27 cellular contexts compared by ENCODE assay signal in genomic region chr2:148207111-148207510, GRCh38.
"Had no signal": no experiment of that assay in that cellular context is flagged by ENCODE, and none has a peak within 500 bp of the region (broad histone marks: within the 10 kb centered on the region; RNA-seq: fewer than 3 reads in every experiment).

No MANE protein-coding gene starts in this region.

- H3K9me3 Mint-ChIP-seq: activated CD4-positive, alpha-beta memory T cell treated with anti-CD3 and anti-CD28 coated beads for 36 hours; activated CD4-positive, alpha-beta T cell treated with anti-CD3 and anti-CD28 coated beads, Interleukin-2, amount 10 ng/mL, durations not matched to agents 24 days and 14 days; activated naive CD8-positive, alpha-beta T cell treated with anti-CD3 and anti-CD28 coated beads for 36 hours; activated naive CD8-positive, alpha-beta T cell treated with anti-CD3 and anti-CD28 coated beads, Interleukin-2, amount 50 U/mL, for 24 hours; activated T-cell treated with anti-CD3 and anti-CD28 coated beads, Interleukin-2, amount 50 U/mL, for 24 hours had no signal

- H3K27ac Mint-ChIP-seq: activated CD4-positive, alpha-beta memory T cell treated with anti-CD3 and anti-CD28 coated beads for 36 hours; activated CD4-positive, alpha-beta T cell treated with anti-CD3 and anti-CD28 coated beads for 36 hours; activated CD4-positive, alpha-beta T cell treated with anti-CD3 and anti-CD28 coated beads, Interleukin-2, amount 10 ng/mL, durations not matched to agents 24 days and 14 days; activated CD8-positive, alpha-beta T cell treated with anti-CD3 and anti-CD28 coated beads, Interleukin-2, amount 10 ng/mL, durations not matched to agents 7 days and 5 days; activated naive CD8-positive, alpha-beta T cell treated with anti-CD3 and anti-CD28 coated beads for 36 hours; activated naive CD8-positive, alpha-beta T cell treated with anti-CD3 and anti-CD28 coated beads, Interleukin-2, amount 50 U/mL, for 24 hours; activated T-cell treated with anti-CD3 and anti-CD28 coated beads, Interleukin-2, amount 50 U/mL, for 24 hours; activated T-cell treated with anti-CD3 and anti-CD28 coated beads, Interleukin-2, amount 50 U/mL, for 72 hours had no signal

- H3K4me1 ChIP-seq: adrenal gland, body of pancreas, esophagus squamous epithelium, heart right ventricle had no signal

- H3K4me3 Mint-ChIP-seq: activated CD4-positive, alpha-beta memory T cell treated with anti-CD3 and anti-CD28 coated beads for 36 hours; activated CD4-positive, alpha-beta T cell treated with anti-CD3 and anti-CD28 coated beads for 36 hours; activated CD4-positive, alpha-beta T cell treated with anti-CD3 and anti-CD28 coated beads, Interleukin-2, amount 10 ng/mL, durations not matched to agents 24 days and 14 days; activated CD8-positive, alpha-beta T cell treated with anti-CD3 and anti-CD28 coated beads, Interleukin-2, amount 10 ng/mL, durations not matched to agents 7 days and 5 days; activated naive CD8-positive, alpha-beta T cell treated with anti-CD3 and anti-CD28 coated beads for 36 hours; activated naive CD8-positive, alpha-beta T cell treated with anti-CD3 and anti-CD28 coated beads, Interleukin-2, amount 50 U/mL, for 24 hours; activated T-cell treated with anti-CD3 and anti-CD28 coated beads, Interleukin-2, amount 50 U/mL, for 24 hours; activated T-cell treated with anti-CD3 and anti-CD28 coated beads, Interleukin-2, amount 50 U/mL, for 72 hours had no signal

- H3K36me3 ChIP-seq: adrenal gland, esophagus squamous epithelium, gastroesophageal sphincter had no signal

- H3K27ac ChIP-seq: adrenal gland, body of pancreas, epithelial cell of prostate, esophagus squamous epithelium, gastroesophageal sphincter, heart right ventricle had no signal

- H3K4me1 Mint-ChIP-seq: activated CD4-positive, alpha-beta T cell treated with anti-CD3 and anti-CD28 coated beads for 36 hours; activated CD4-positive, alpha-beta T cell treated with anti-CD3 and anti-CD28 coated beads, Interleukin-2, amount 10 ng/mL, durations not matched to agents 24 days and 14 days; activated naive CD8-positive, alpha-beta T cell treated with anti-CD3 and anti-CD28 coated beads for 36 hours; activated naive CD8-positive, alpha-beta T cell treated with anti-CD3 and anti-CD28 coated beads, Interleukin-2, amount 50 U/mL, for 24 hours had no signal

- H3K4me3 ChIP-seq: adrenal gland, body of pancreas, esophagus squamous epithelium, gastroesophageal sphincter, heart right ventricle had no signal

- H3K9me3 ChIP-seq: adrenal gland, body of pancreas, esophagus squamous epithelium, gastroesophageal sphincter had no signal

- ATAC-seq: activated CD4-positive, alpha-beta T cell treated with anti-CD3 and anti-CD28 coated beads for 36 hours; activated CD8-positive, alpha-beta T cell treated with anti-CD3 and anti-CD28 coated beads, Interleukin-2, amount 10 ng/mL, durations not matched to agents 7 days and 5 days; activated naive CD8-positive, alpha-beta T cell treated with anti-CD3 and anti-CD28 coated beads, Interleukin-2, amount 50 U/mL, for 24 hours; activated T-cell treated with anti-CD3 and anti-CD28 coated beads, Interleukin-2, amount 50 U/mL, for 72 hours; body of pancreas; gastroesophageal sphincter; heart right ventricle had no signal

- H3K27me3 ChIP-seq: adrenal gland, body of pancreas, esophagus squamous epithelium, gastroesophageal sphincter, heart right ventricle had no signal

- DNase-seq: activated CD4-positive, alpha-beta memory T cell treated with anti-CD3 and anti-CD28 coated beads for 36 hours; activated CD4-positive, alpha-beta T cell treated with anti-CD3 and anti-CD28 coated beads for 36 hours; activated CD4-positive, alpha-beta T cell treated with anti-CD3 and anti-CD28 coated beads, Interleukin-2, amount 10 ng/mL, durations not matched to agents 24 days and 14 days; activated CD4-positive, CD25-positive, alpha-beta regulatory T cell; activated CD4-positive, CD25-positive, alpha-beta regulatory T cell treated with anti-CD3 and anti-CD28 coated beads, Interleukin-2, amount 50 U/mL, for 72 hours; activated CD8-positive, alpha-beta memory T cell treated with anti-CD3 and anti-CD28 coated beads, Interleukin-2, amount 50 U/mL, for 48 hours; activated CD8-positive, alpha-beta T cell treated with anti-CD3 and anti-CD28 coated beads, Interleukin-2, amount 10 ng/mL, durations not matched to agents 7 days and 5 days; activated gamma-delta T cell; activated naive CD4-positive, alpha-beta T cell; activated naive CD4-positive, alpha-beta T cell treated with anti-CD3 and anti-CD28 coated beads, Interleukin-2, amount 50 U/mL, for 16 hours; activated naive CD8-positive, alpha-beta T cell treated with anti-CD3 and anti-CD28 coated beads for 36 hours; activated naive CD8-positive, alpha-beta T cell treated with anti-CD3 and anti-CD28 coated beads, Interleukin-2, amount 50 U/mL, for 24 hours; activated T-cell treated with anti-CD3 and anti-CD28 coated beads for 4 hours; activated T-cell treated with anti-CD3 and anti-CD28 coated beads, Interleukin-2, amount 50 U/mL, for 24 hours; activated T-cell treated with anti-CD3 and anti-CD28 coated beads, Interleukin-2, amount 50 U/mL, for 72 hours; adrenal gland; amygdala; aorta; body of pancreas; caudate nucleus; effector CD8-positive, alpha-beta T cell; esophagus squamous epithelium; foreskin melanocyte; heart right ventricle; T-helper 2 cell had no signal

- H3K27me3 Mint-ChIP-seq: activated CD4-positive, alpha-beta memory T cell treated with anti-CD3 and anti-CD28 coated beads for 36 hours; activated CD4-positive, alpha-beta T cell treated with anti-CD3 and anti-CD28 coated beads for 36 hours; activated CD4-positive, alpha-beta T cell treated with anti-CD3 and anti-CD28 coated beads, Interleukin-2, amount 10 ng/mL, durations not matched to agents 24 days and 14 days; activated naive CD8-positive, alpha-beta T cell treated with anti-CD3 and anti-CD28 coated beads for 36 hours; activated naive CD8-positive, alpha-beta T cell treated with anti-CD3 and anti-CD28 coated beads, Interleukin-2, amount 50 U/mL, for 24 hours; activated T-cell treated with anti-CD3 and anti-CD28 coated beads, Interleukin-2, amount 50 U/mL, for 24 hours had no signal
